Comparison of ENCODE assay signal across 8 cellular contexts in genomic region chr6:41734666-41735426, GRCh38. TPM values are rescaled to one million over a fixed set of nuclear protein-coding genes. Genes with fewer than 3 reads are reported as not detected.
DNase-seq lines count a peak whose midpoint lies in the region; ATAC-seq and TF ChIP-seq lines count a peak whose summit lies in the region.

No MANE protein-coding gene starts in this region.

- no peaks in the 10 kb centered on the region for H3K9me3 Mint-ChIP-seq in GM23338
- H3K9me3 Mint-ChIP-seq in progenitor cell of endocrine pancreas (ENCODE audit: low read depth), result no peaks in the 10 kb centered on the region

- peaks cover 36% of the 10 kb centered on the region for H3K4me1 Mint-ChIP-seq in GM23338
- peaks cover 2% of the 10 kb centered on the region for H3K4me1 Mint-ChIP-seq in progenitor cell of endocrine pancreas (ENCODE audit: low read depth)

- H3K4me3 Mint-ChIP-seq in GM23338 (peak overlapping the region; percentile 66), progenitor cell of endocrine pancreas (ENCODE audit: low read depth) (peak overlapping the region; percentile 51)

- H3K27ac ChIP-seq in GM23338 (ENCODE audit: low read depth), result no peak overlapping the region
- peak overlapping the region; percentile 31; the same call in 1 of the 2 replicates for H3K27ac ChIP-seq in MM.1S (ENCODE audit: low read length)
- peak overlapping the region; percentile 97 for H3K27ac ChIP-seq in angular gyrus (ENCODE audit: low read depth, low read length)
- H3K27ac ChIP-seq in upper lobe of right lung, result peak overlapping the region; percentile 93

- TF ChIP-seq CTCF in GM23338 (conservative IDR thresholded peaks at IDR 0.05; ENCODE audit: low read depth in 2 of 2) (no peak), MM.1S (IDR thresholded peaks at IDR 0.05; ENCODE audit: low read length) (no peak), progenitor cell of endocrine pancreas (IDR thresholded peaks at IDR 0.05; ENCODE audit: unreplicated experiment) (no peak), upper lobe of right lung (IDR thresholded peaks at IDR 0.05) (no peak)

- H3K36me3 Mint-ChIP-seq in GM23338 (ENCODE audit: low read depth) (no peaks in the 10 kb centered on the region), progenitor cell of endocrine pancreas (ENCODE audit: insufficient read depth) (no peaks in the 10 kb centered on the region)

- peak overlapping the region; percentile 70; the same call in 1 of the 2 replicates for H3K9ac ChIP-seq in MM.1S (ENCODE audit: low read length)

- H3K27ac Mint-ChIP-seq in GM23338 (no peak overlapping the region), progenitor cell of endocrine pancreas (no peak overlapping the region)

- H3K9me3 ChIP-seq in MM.1S (replicated peaks; ENCODE audit: insufficient read depth, low read length) (no peaks in the 10 kb centered on the region), upper lobe of right lung (no peaks in the 10 kb centered on the region)

- H3K4me3 ChIP-seq in GM23338, result peak overlapping the region; percentile 80
- H3K4me3 ChIP-seq in MM.1S (ENCODE audit: low read length), result peak overlapping the region; percentile 74
- peak overlapping the region; percentile 87 for H3K4me3 ChIP-seq in upper lobe of right lung

- H3K4me2 ChIP-seq in GM23338 (peak overlapping the region; percentile 95), MM.1S (ENCODE audit: low read depth, low read length) (peak overlapping the region; percentile 60; the same call in 1 of the 2 replicates)

- H3K36me3 ChIP-seq in GM23338 (ENCODE audit: insufficient read depth) (no peaks in the 10 kb centered on the region), MM.1S (replicated peaks; ENCODE audit: insufficient read depth, low read length) (no peaks in the 10 kb centered on the region), upper lobe of right lung (no peaks in the 10 kb centered on the region)

- DNase-seq in ELR (ENCODE audit: low read depth) (peak; percentile 79), GM23338 (ENCODE audit: low spot score) (peak; percentile 53), MM.1S (peak; percentile 67), T-helper 1 cell (peak; percentile 58 to 77 (median 64)), left ventricle myocardium superior (peak; percentile 92), progenitor cell of endocrine pancreas (ENCODE audit: low spot score, unreplicated experiment) (no peak), upper lobe of right lung (peak; percentile 93)

- H3K27me3 Mint-ChIP-seq in GM23338 (ENCODE audit: insufficient read depth, low read depth, poor library complexity), result peaks cover 21% of the 10 kb centered on the region
- H3K27me3 Mint-ChIP-seq in progenitor cell of endocrine pancreas, result peaks cover 29% of the 10 kb centered on the region

- H3F3A ChIP-seq in GM23338 (replicated peaks; ENCODE audit: low read depth) (peaks cover 14% of the 10 kb centered on the region), MM.1S (ENCODE audit: insufficient read depth, low read length) (peaks cover 19% of the 10 kb centered on the region)

- no peak overlapping the region for H2AFZ ChIP-seq in GM23338
- peak overlapping the region; percentile 83 for H2AFZ ChIP-seq in MM.1S (ENCODE audit: low read length)

- H3K27me3 ChIP-seq in GM23338 (ENCODE audit: insufficient read depth) (peaks cover 18% of the 10 kb centered on the region), MM.1S (replicated peaks; ENCODE audit: insufficient read depth, low read length) (no peaks in the 10 kb centered on the region; the same call in 1 of the 2 replicates), upper lobe of right lung (no peaks in the 10 kb centered on the region)

- peaks cover 22% of the 10 kb centered on the region for H3K4me1 ChIP-seq in GM23338 (ENCODE audit: insufficient read depth)
- peaks cover 20% of the 10 kb centered on the region for H3K4me1 ChIP-seq in MM.1S (ENCODE audit: low read length)
- H3K4me1 ChIP-seq in upper lobe of right lung, result peaks cover 36% of the 10 kb centered on the region

- H3K79me2 ChIP-seq in GM23338 (replicated peaks; ENCODE audit: insufficient read depth) (no peaks in the 10 kb centered on the region), MM.1S (ENCODE audit: low read length) (peaks cover 38% of the 10 kb centered on the region)

- ATAC-seq in GM23338 (peak; percentile 17), left ventricle myocardium superior (peak; percentile 84), upper lobe of right lung (peak; percentile 78)

- H4K20me1 ChIP-seq in GM23338 (replicated peaks; ENCODE audit: insufficient read depth) (no peaks in the 10 kb centered on the region), MM.1S (ENCODE audit: insufficient read depth, low read length) (no peaks in the 10 kb centered on the region)

- intact Hi-C loops in left ventricle myocardium superior (cut with micrococcal nuclease) (no loop called here), upper lobe of right lung (cut with DNase I) (no loop called here)

- H3K9me2 ChIP-seq in GM23338 (ENCODE audit: insufficient read depth) (no peaks in the 10 kb centered on the region), MM.1S (replicated peaks; ENCODE audit: insufficient read depth, low read length) (no peaks in the 10 kb centered on the region)

TF ChIP-seq in GM23338, 12 proteins besides CTCF, POLR2A, EP300 and RAD21:
- TF ChIP-seq NANOG (IDR thresholded peaks at IDR 0.05; ENCODE audit: borderline replicate concordance) (no peak), EZH2phosphoT487 (IDR thresholded peaks at IDR 0.05; ENCODE audit: unreplicated experiment) (no peak)

RNA-seq across cellular contexts. Expression of gene TFEB, which starts 0.6 kb away (rescaled TPM):
- 1.7 and 4.3 TPM in 2 replicates for total RNA-seq in GM23338 (2014; rRNA removed; shearing (Covaris generic))
- polyA plus RNA-seq in GM23338 (2016; fragmentation: Nextera tagmentation; extraction: Ambion mirVana), result 1.1 and 1.3 TPM in 2 replicates
- total RNA-seq in left ventricle myocardium superior (50.9 TPM), progenitor cell of endocrine pancreas (0.48 and 0.55 TPM in 2 replicates), upper lobe of right lung (40.3 TPM)

RNA-seq across cellular contexts. Expression of gene PGC, which starts 12.4 kb away (rescaled TPM):
- not detected in 2 replicates for total RNA-seq in GM23338 (2014; rRNA removed; shearing (Covaris generic))
- polyA plus RNA-seq in GM23338 (2016; fragmentation: Nextera tagmentation; extraction: Ambion mirVana), result not detected in 2 replicates
- not detected for total RNA-seq in left ventricle myocardium superior
- total RNA-seq in progenitor cell of endocrine pancreas, result not detected in 2 replicates
- 1,050 TPM for total RNA-seq in upper lobe of right lung

RNA-seq across cellular contexts. Expression of gene FRS3, which starts 44.9 kb away (rescaled TPM):
- total RNA-seq in GM23338 (2014; rRNA removed; shearing (Covaris generic)), result 3.3 and 4.9 TPM in 2 replicates
- 1.3 and 2.0 TPM in 2 replicates for polyA plus RNA-seq in GM23338 (2016; fragmentation: Nextera tagmentation; extraction: Ambion mirVana)
- total RNA-seq in left ventricle myocardium superior (5.2 TPM), progenitor cell of endocrine pancreas (6.3 and 7.6 TPM in 2 replicates), upper lobe of right lung (8.5 TPM)

RNA-seq across cellular contexts. Expression of gene PRICKLE4, which starts 45.7 kb away (rescaled TPM):
- total RNA-seq in GM23338 (2014; rRNA removed; shearing (Covaris generic)), result 0.66 and 0.89 TPM in 2 replicates
- polyA plus RNA-seq in GM23338 (2016; fragmentation: Nextera tagmentation; extraction: Ambion mirVana), result 0.42 and 0.48 TPM in 2 replicates
- total RNA-seq in left ventricle myocardium superior (3.8 TPM), progenitor cell of endocrine pancreas (4.3 and 4.9 TPM in 2 replicates), upper lobe of right lung (14.2 TPM)

RNA-seq across cellular contexts. Expression of gene TOMM6, which starts 52.6 kb away (rescaled TPM):
- 180 and 195 TPM in 2 replicates for total RNA-seq in GM23338 (2014; rRNA removed; shearing (Covaris generic))
- polyA plus RNA-seq in GM23338 (2016; fragmentation: Nextera tagmentation; extraction: Ambion mirVana), result 357 and 372 TPM in 2 replicates
- 216 TPM for total RNA-seq in left ventricle myocardium superior
- 172 and 184 TPM in 2 replicates for total RNA-seq in progenitor cell of endocrine pancreas
- 138 TPM for total RNA-seq in upper lobe of right lung

Comparison
In these comparisons a context has a peak if more than half of its experiments do, and no peak if none do; other contexts are left out.
1. ATAC-seq: peak in every context shown above with its lines; median percentile 84 in left ventricle myocardium superior; 78 in upper lobe of right lung; 17 in GM23338.
2. RNA of gene PGC, which starts 12.4 kb away (total RNA-seq): 1,050 TPM in upper lobe of right lung (single experiment); not detected in GM23338, not detected in left ventricle myocardium superior (single experiment) and not detected in progenitor cell of endocrine pancreas; every median in the first group is over 1,000 times any median in the second.
3. Peak in every context shown above with its lines, with median percentiles within 50 percentile points of each other: H3K4me3 ChIP-seq.